ENCODE assay signal across 9 cellular contexts in the genomic region with DNA sequence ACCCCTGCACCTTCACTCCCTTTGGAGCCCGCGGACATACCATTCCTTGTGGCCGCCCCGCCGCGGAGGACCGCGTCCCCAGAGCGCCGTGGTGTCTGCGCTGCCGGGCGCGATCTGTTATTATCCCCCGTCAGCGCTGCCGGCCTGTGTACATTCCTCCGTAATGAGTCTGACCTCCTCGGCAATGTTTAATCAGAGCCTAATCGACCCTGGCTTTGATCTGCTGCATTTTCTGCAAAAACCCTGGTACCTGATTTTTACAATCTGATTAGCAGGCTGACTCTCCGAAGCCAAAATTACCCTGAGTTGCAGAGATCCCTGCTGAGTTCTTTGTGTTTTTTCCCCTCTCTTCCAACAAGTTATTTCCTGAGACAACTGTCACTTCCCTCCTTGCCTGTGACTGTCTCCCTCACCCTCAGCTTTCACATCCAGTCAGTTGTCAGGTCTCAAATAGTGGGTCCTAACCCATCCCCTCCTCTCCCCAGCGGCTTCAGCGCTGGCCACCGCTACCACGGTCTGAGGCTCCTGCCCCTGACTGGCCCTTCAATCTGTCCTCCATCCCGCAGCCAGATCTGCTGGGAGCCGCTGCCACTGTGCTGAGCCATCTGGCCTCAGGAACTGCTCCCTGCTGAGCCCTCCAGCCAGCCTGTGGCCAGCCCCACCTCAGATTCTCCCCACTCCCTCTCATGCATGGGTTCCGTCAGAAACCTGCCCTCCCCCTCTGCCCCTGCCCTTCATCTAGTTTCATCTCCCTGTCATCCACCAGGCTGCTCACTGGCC. TPM values are rescaled to one million over a fixed set of nuclear protein-coding genes. Genes with fewer than 3 reads are reported as not detected.
DNase-seq lines count a peak whose midpoint lies in the region; ATAC-seq and TF ChIP-seq lines count a peak whose summit lies in the region.
"Had no signal": no experiment of that assay in that cellular context is flagged by ENCODE, and none has a peak within 500 bp of the region (broad histone marks: within the 10 kb centered on the region; RNA-seq: fewer than 3 reads in every experiment).

No MANE protein-coding gene starts in this region.

- H3K4me1 Mint-ChIP-seq in activated CD4-positive, alpha-beta memory T cell treated with anti-CD3 and anti-CD28 coated beads, Interleukin-2, amount 10 ng/mL, durations not matched to agents 7 days and 5 days: peaks cover 4% of the 10 kb centered on the region

- H3K9me3 Mint-ChIP-seq in activated CD4-positive, alpha-beta memory T cell treated with anti-CD3 and anti-CD28 coated beads, Interleukin-2, amount 10 ng/mL, durations not matched to agents 7 days and 5 days: no peaks in the 10 kb centered on the region
- H3K9me3 Mint-ChIP-seq: activated T-helper 2 cell treated with anti-CD3 and anti-CD28 coated beads, Interferon-gamma antibody, Interleukin-2, Interleukin-4, amounts not matched to agents 10 μg/mL and 5 μg/mL and 100 μg/mL, durations not matched to agents 14 hours and 24 hours and 36 hours had no signal

- H3K36me3 Mint-ChIP-seq in activated CD4-positive, alpha-beta memory T cell treated with anti-CD3 and anti-CD28 coated beads, Interleukin-2, amount 10 ng/mL, durations not matched to agents 7 days and 5 days (ENCODE audit: low read depth): no peaks in the 10 kb centered on the region

- CTCF ChIA-PET in activated CD4-positive, alpha-beta memory T cell treated with anti-CD3 and anti-CD28 coated beads, Interleukin-2, amount 10 ng/mL, durations not matched to agents 7 days and 5 days (lab: Charles Lee): no interaction called here

- no peak overlapping the region for H3K4me3 Mint-ChIP-seq in activated CD4-positive, alpha-beta memory T cell treated with anti-CD3 and anti-CD28 coated beads, Interleukin-2, amount 10 ng/mL, durations not matched to agents 7 days and 5 days

- POLR2A ChIA-PET in activated CD4-positive, alpha-beta memory T cell treated with anti-CD3 and anti-CD28 coated beads, Interleukin-2, amount 10 ng/mL, durations not matched to agents 7 days and 5 days (lab: Charles Lee): no interaction called here

- DNase-seq in AG20443 (ENCODE audit: low spot score) (peak; percentile 56), HPDE6-E6E7 (ENCODE audit: extremely low spot score) (peak; percentile 21), iris pigment epithelial cell (ENCODE audit: low read depth) (peak; percentile 40), NCI-H774 (lab: John Stamatoyannopoulos, UW) (no peak)
- DNase-seq in activated CD4-positive, CD25-positive, alpha-beta regulatory T cell treated with anti-CD3 and anti-CD28 coated beads, Interleukin-2, amount 50 U/mL, for 72 hours: no peak
- no peak for DNase-seq in activated CD4-positive, alpha-beta memory T cell treated with anti-CD3 and anti-CD28 coated beads, Interleukin-2, amount 10 ng/mL, durations not matched to agents 7 days and 5 days

- 0 out of 2 replicates have a peak overlapping the region, but pooled peaks have one; percentile 24 for H3K4me3 ChIP-seq in WI38 (ENCODE audit: low read depth, low read length)

- H3K27ac Mint-ChIP-seq in activated CD4-positive, alpha-beta memory T cell treated with anti-CD3 and anti-CD28 coated beads, Interleukin-2, amount 10 ng/mL, durations not matched to agents 7 days and 5 days: no peak overlapping the region
- H3K27ac Mint-ChIP-seq: activated T-helper 2 cell treated with anti-CD3 and anti-CD28 coated beads, Interferon-gamma antibody, Interleukin-2, Interleukin-4, amounts not matched to agents 10 μg/mL and 5 μg/mL and 100 μg/mL, durations not matched to agents 14 hours and 24 hours and 36 hours had no signal

- no peak for ATAC-seq in HG02852 (IDR thresholded peaks at IDR 0.05; ENCODE audit: unreplicated experiment)

- peaks cover 39% of the 10 kb centered on the region for H3K27me3 Mint-ChIP-seq in activated CD4-positive, alpha-beta memory T cell treated with anti-CD3 and anti-CD28 coated beads, Interleukin-2, amount 10 ng/mL, durations not matched to agents 7 days and 5 days

- TF ChIP-seq CTCF in WI38 (IDR thresholded peaks at IDR 0.05; ENCODE audit: low read depth, low read length): no peak

RNA-seq across cellular contexts. Expression of a gene that starts 53.5 kb away (rescaled TPM):
- total RNA-seq in activated CD4-positive, alpha-beta memory T cell treated with anti-CD3 and anti-CD28 coated beads, Interleukin-2, amount 10 ng/mL, durations not matched to agents 7 days and 5 days: not detected
- total RNA-seq: activated T-helper 2 cell treated with anti-CD3 and anti-CD28 coated beads, Interferon-gamma antibody, Interleukin-2, Interleukin-4, amounts not matched to agents 10 μg/mL and 5 μg/mL and 100 μg/mL, durations not matched to agents 14 hours and 24 hours and 36 hours had no signal

Comparison
In these comparisons a context has a peak if more than half of its experiments do, and no peak if none do; other contexts are left out.
1. DNase-seq: peak in AG20443 (single experiment), HPDE6-E6E7 (single experiment) and iris pigment epithelial cell (single experiment); none in activated CD4-positive, CD25-positive, alpha-beta regulatory T cell treated with anti-CD3 and anti-CD28 coated beads, Interleukin-2, amount 50 U/mL, for 72 hours (single experiment), activated CD4-positive, alpha-beta memory T cell treated with anti-CD3 and anti-CD28 coated beads, Interleukin-2, amount 10 ng/mL, durations not matched to agents 7 days and 5 days (single experiment) and NCI-H774 (single experiment).